ENCODE assay signal across 10 cellular contexts in genomic region chr15:67130673-67131601, GRCh38.
DNase-seq lines count a peak whose midpoint lies in the region; ATAC-seq, FAIRE-seq and TF ChIP-seq lines count a peak whose summit lies in the region.
"Had no signal": no experiment of that assay in that cellular context is flagged by ENCODE, and none has a peak within 500 bp of the region (broad histone marks: within the 10 kb centered on the region; RNA-seq: fewer than 3 reads in every experiment).

No MANE protein-coding gene starts in this region.

- H2BK15ac ChIP-seq in H9 (ENCODE audit: low read depth, low read length): no peak overlapping the region

- no peaks in the 10 kb centered on the region for H3K9me3 ChIP-seq in A549
- H3K9me3 ChIP-seq in H9 (ENCODE audit: control insufficient read depth, low read depth, low read length): no peaks in the 10 kb centered on the region

- no peaks in the 10 kb centered on the region for H3K23me2 ChIP-seq in H9 (ENCODE audit: insufficient read length, low read depth, low read length, poor library complexity, severe bottlenecking)

- no peaks in the 10 kb centered on the region for H4K20me1 ChIP-seq in H9 (ENCODE audit: control insufficient read depth, insufficient read depth, insufficient read length)

- peak overlapping the region; percentile 12; the same call in 1 of the 2 replicates for H3K14ac ChIP-seq in H9 (ENCODE audit: insufficient read depth, low read length)

- no peak overlapping the region for H3K23ac ChIP-seq in H9 (ENCODE audit: insufficient read length, low read depth, low read length)

- H2BK5ac ChIP-seq in H9 (ENCODE audit: insufficient read length, low read length): no peak overlapping the region

- peaks cover 100% of the 10 kb centered on the region for H3K4me1 ChIP-seq in A549
- peaks cover 4% of the 10 kb centered on the region; the same call in 1 of the 2 replicates for H3K4me1 ChIP-seq in H9 (ENCODE audit: insufficient read depth, low read length)

- WGBS in A549 (ENCODE audit: missing lambda C conversion rate): 57% methylated on average over 15 of the region's 15 CpGs
- no CpG with 5 or more reads among the region's 15 CpGs for WGBS in H9 (ENCODE audit: extremely low coverage, insufficient read length, low lambda C conversion rate)

- H3K4me3 ChIP-seq in A549 (no peak overlapping the region), bronchial epithelial cell (ENCODE audit: low read depth, low read length) (no peak overlapping the region)

- POLR2A ChIA-PET in A549 (lab: Yijun Ruan, JAX): no interaction called here

- no peak overlapping the region for H3K18ac ChIP-seq in H9 (ENCODE audit: insufficient read length, low read depth, low read length)

- H3K4me3 Mint-ChIP-seq in H9: no peak overlapping the region
- H3K4me3 Mint-ChIP-seq: activated naive CD8-positive, alpha-beta T cell had no signal

- no peak overlapping the region for H2AFZ ChIP-seq in H9 (ENCODE audit: low read length)

- no peak overlapping the region for H4K8ac ChIP-seq in H9 (replicated peaks; ENCODE audit: insufficient read length, low read depth, low read length)

- no peak overlapping the region for H4K91ac ChIP-seq in H9 (ENCODE audit: insufficient read length, low read depth, low read length)

- H3K9me3 Mint-ChIP-seq in H9: no peaks in the 10 kb centered on the region

- H4K5ac ChIP-seq in H9 (ENCODE audit: insufficient read length, low read depth, low read length): no peak overlapping the region

- CTCF ChIA-PET in A549 (lab: Yijun Ruan, JAX): interaction anchor here (0.6 to 15.8 kb wide), 6 partner anchors 9 to 184 kb away, joined by 3 to 142 read pairs (median 8); no protein-coding TSS in a partner anchor

- no peak overlapping the region for H3K56ac ChIP-seq in H9 (ENCODE audit: insufficient read length, low read depth, low read length)

- ATAC-seq in A549 (no peak), HG02763 (IDR thresholded peaks at IDR 0.05; ENCODE audit: unreplicated experiment) (no peak)

- TF ChIP-seq EP300 in A549 (IDR thresholded peaks at IDR 0.05): no peak

- no peak overlapping the region for H2BK20ac ChIP-seq in H9 (ENCODE audit: low read depth, low read length, poor library complexity, severe bottlenecking)

- no peak overlapping the region for H2BK120ac ChIP-seq in H9 (ENCODE audit: low read depth, low read length, poor library complexity, severe bottlenecking)

- TF ChIP-seq CTCF in A549 (IDR thresholded peaks at IDR 0.05) (no peak), H9 (conservative IDR thresholded peaks at IDR 0.05) (no peak), bronchial epithelial cell (IDR thresholded peaks at IDR 0.05; ENCODE audit: insufficient read depth, low read length, severe bottlenecking) (no peak)

- H3K36me3 Mint-ChIP-seq in H9 (ENCODE audit: insufficient read depth in 1 of 3, low read depth in 3 of 3): peaks cover 0 to 5% (median 0%) of the 10 kb centered on the region in 3 experiments; a peak in 1 of 7 replicates

- peak overlapping the region; percentile 30 to 59 (median 49); a peak in 4 of 7 replicates for H3K27ac Mint-ChIP-seq in H9

- H2AK5ac ChIP-seq in H9 (ENCODE audit: insufficient read length, low read length): no peak overlapping the region

- H3K27ac ChIP-seq in A549: peak overlapping the region; percentile 92
- no peak overlapping the region for H3K27ac ChIP-seq in H9 (ENCODE audit: insufficient read length, low read depth, low read length)

- no peak for TF ChIP-seq RAD21 in A549 (conservative IDR thresholded peaks at IDR 0.05 in 1 of 2, IDR thresholded peaks at IDR 0.05 in 1 of 2)

- H3K79me2 ChIP-seq in H9 (ENCODE audit: insufficient read depth, low read length): no peaks in the 10 kb centered on the region

- no peak for TF ChIP-seq POLR2A in A549 (IDR thresholded peaks at IDR 0.05; ENCODE audit: low read length)

- DNase-seq in A549 (ENCODE audit: low read depth in 1 of 2, low spot score in 1 of 2) (no peak), H9 (no peak), bronchial epithelial cell (ENCODE audit: low read depth) (peak; percentile 53), mesenteric fat pad (ENCODE audit: low spot score) (peak; percentile 68), A172 (ENCODE audit: low spot score) (no peak), dermis blood vessel endothelial cell (no peak), NCI-H526 (lab: John Stamatoyannopoulos, UW) (no peak)
- DNase-seq: NCI-H526 treated with DMSO at 0.1 percent for 48 hours had no signal

- H3K27me3 ChIP-seq in H9 (ENCODE audit: insufficient read depth, low read length) (no peaks in the 10 kb centered on the region), bronchial epithelial cell (ENCODE audit: control insufficient read depth, insufficient read depth, low read length) (no peaks in the 10 kb centered on the region)

- H3K36me3 ChIP-seq in bronchial epithelial cell (ENCODE audit: control insufficient read depth, insufficient read depth, low read length): peaks cover 9% of the 10 kb centered on the region

- no peaks in the 10 kb centered on the region for H3K27me3 Mint-ChIP-seq in H9 (ENCODE audit: low read depth)
- H3K27me3 Mint-ChIP-seq: activated naive CD8-positive, alpha-beta T cell had no signal

- no peak overlapping the region for H3K9ac ChIP-seq in H9 (ENCODE audit: extremely low read depth, insufficient read length, low read length)

- no peaks in the 10 kb centered on the region for H3K79me1 ChIP-seq in H9 (ENCODE audit: insufficient read depth, low read depth, low read length, poor library complexity, severe bottlenecking)

- H3K4me2 ChIP-seq in A549 (peak overlapping the region; percentile 90), H9 (ENCODE audit: insufficient read depth, insufficient read length, low read length) (no peak overlapping the region)

- H3T11ph ChIP-seq in H9 (ENCODE audit: low read length): no peak overlapping the region

- FAIRE-seq in A549 (lab: Jason Lieb, UNC) (no peak), bronchial epithelial cell (lab: Jason Lieb, UNC) (no peak)

- H3K4me1 Mint-ChIP-seq in H9: peaks cover 47% of the 10 kb centered on the region in 2 experiments

- H2BK12ac ChIP-seq in H9 (ENCODE audit: insufficient read length, low read depth, low read length): no peak overlapping the region

- H3K4ac ChIP-seq in H9 (ENCODE audit: low read depth, low read length): no peak overlapping the region

TF ChIP-seq in A549, 52 proteins besides CTCF, POLR2A, EP300 and RAD21:
- TF ChIP-seq CEBPB (IDR thresholded peaks at IDR 0.05) (peak in 1 of 2 experiments; percentile 17; a peak in 1 of 4 replicates), RCOR1 (IDR thresholded peaks at IDR 0.05; ENCODE audit: low read depth, low read length) (no peak)
- TF ChIP-seq, protein P1, sequence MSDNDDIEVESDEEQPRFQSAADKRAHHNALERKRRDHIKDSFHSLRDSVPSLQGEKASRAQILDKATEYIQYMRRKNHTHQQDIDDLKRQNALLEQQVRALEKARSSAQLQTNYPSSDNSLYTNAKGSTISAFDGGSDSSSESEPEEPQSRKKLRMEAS (IDR thresholded peaks at IDR 0.05): 0 out of 2 replicates have a peak, but pooled peaks have one; percentile 1

Comparison
In these comparisons a context has a peak if more than half of its experiments do, and no peak if none do; other contexts are left out.
1. DNase-seq: peak in bronchial epithelial cell (single experiment) and mesenteric fat pad (single experiment); none in A549 (0 of 2), H9 (single experiment), A172 (single experiment), dermis blood vessel endothelial cell (single experiment) and NCI-H526 (0 of 2).